2 cellular contexts compared by ENCODE assay signal in genomic region chr3:852033-852432, GRCh38.
TF ChIP-seq lines count a peak whose summit lies in the region.

No MANE protein-coding gene starts in this region.

TF ChIP-seq in SK-N-SH, 30 proteins besides CTCF, POLR2A, EP300 and RAD21 (continued from another document):
- TF ChIP-seq RXRA (IDR thresholded peaks at IDR 0.05; ENCODE audit: borderline replicate concordance, low read depth) (no peak), POLR2AphosphoS5 (IDR thresholded peaks at IDR 0.05; ENCODE audit: low read depth, low read length) (no peak), RFX5 (IDR thresholded peaks at IDR 0.05; ENCODE audit: low read length) (no peak), YY1 (IDR thresholded peaks at IDR 0.05; ENCODE audit: low read depth) (no peak), REST (IDR thresholded peaks at IDR 0.05; ENCODE audit: low read depth, low read length) (no peak), ZBTB33 (IDR thresholded peaks at IDR 0.05; ENCODE audit: borderline replicate concordance, low read depth) (no peak), MAX (IDR thresholded peaks at IDR 0.05; ENCODE audit: low read depth) (no peak), MXI1 (IDR thresholded peaks at IDR 0.05; ENCODE audit: low read depth, low read length) (no peak)

TF ChIP-seq in SK-N-SH treated with all-trans-retinoic acid at 6 μM for 48 hours, 23 proteins besides CTCF, POLR2A, EP300 and RAD21 (continued from another document):
- TF ChIP-seq POU6F1 (CRISPR knock-in tag; IDR thresholded peaks at IDR 0.05; ENCODE audit: borderline replicate concordance, low read depth) (no peak), ZNF8 (CRISPR knock-in tag; IDR thresholded peaks at IDR 0.05) (no peak), CSRNP3 (CRISPR knock-in tag; IDR thresholded peaks at IDR 0.05) (no peak), TSHZ2 (CRISPR knock-in tag; IDR thresholded peaks at IDR 0.05) (no peak)
